Comparison of ENCODE assay signal across 18 cellular contexts in the genomic region with DNA sequence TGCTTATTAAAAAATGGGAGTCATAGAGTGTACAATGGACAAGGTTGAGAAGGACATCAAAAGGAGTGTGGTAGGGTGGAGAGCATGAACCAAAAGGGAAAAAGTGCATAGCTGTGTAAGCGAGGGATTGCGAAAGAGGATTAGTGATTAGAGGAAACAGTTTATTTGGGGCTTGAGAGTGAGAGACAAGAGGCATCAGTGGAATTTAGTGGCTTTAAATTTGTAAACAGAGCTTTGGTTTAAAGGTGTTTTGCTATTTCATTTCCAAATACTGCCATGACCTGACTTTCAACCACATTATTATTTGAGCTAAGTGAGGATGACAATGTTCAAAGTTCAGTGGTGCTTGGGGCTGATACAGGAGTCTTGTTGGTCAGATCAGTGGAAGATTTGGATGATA. TPM values are rescaled to one million over a fixed set of nuclear protein-coding genes. Genes with fewer than 3 reads are reported as not detected.
DNase-seq lines count a peak whose midpoint lies in the region; TF ChIP-seq lines count a peak whose summit lies in the region.
"Had no signal": no experiment of that assay in that cellular context is flagged by ENCODE, and none has a peak within 500 bp of the region (broad histone marks: within the 10 kb centered on the region; RNA-seq: fewer than 3 reads in every experiment).

No MANE protein-coding gene starts in this region.

- H3K9me3 ChIP-seq in GM23248 (ENCODE audit: low read depth) (no peaks in the 10 kb centered on the region), PC-9 (ENCODE audit: insufficient read depth, low read depth) (no peaks in the 10 kb centered on the region)
- H3K9me3 ChIP-seq: neutrophil, uterus had no signal

- TF ChIP-seq CTCF in PC-9 (conservative IDR thresholded peaks at IDR 0.05), result no peak

- H2AFZ ChIP-seq in GM23248 (no peak overlapping the region), PC-9 (no peak overlapping the region)

- H3K79me2 ChIP-seq in GM23248 (ENCODE audit: insufficient read depth) (no peaks in the 10 kb centered on the region), PC-9 (ENCODE audit: low read depth) (no peaks in the 10 kb centered on the region)

- H3K36me3 ChIP-seq in GM23248 (ENCODE audit: low read depth) (no peaks in the 10 kb centered on the region), PC-9 (ENCODE audit: low read depth) (no peaks in the 10 kb centered on the region)
- H3K36me3 ChIP-seq: neutrophil, uterus had no signal

- POLR2A ChIA-PET in PC-9 (lab: Charles Lee; ENCODE audit: unreplicated experiment), result no interaction called here

- no peaks in the 10 kb centered on the region for H4K20me1 ChIP-seq in GM23248 (ENCODE audit: insufficient read depth)
- H4K20me1 ChIP-seq in PC-9 (ENCODE audit: insufficient read depth), result no peaks in the 10 kb centered on the region

- H3K9me2 ChIP-seq in GM23248 (ENCODE audit: insufficient read depth) (no peaks in the 10 kb centered on the region), PC-9 (ENCODE audit: insufficient read depth) (no peaks in the 10 kb centered on the region)

- H3K9ac ChIP-seq in GM23248, result no peak overlapping the region

- H3K4me2 ChIP-seq in GM23248 (ENCODE audit: unreplicated experiment), result no peak overlapping the region
- no peak overlapping the region for H3K4me2 ChIP-seq in PC-9

- H3K27ac ChIP-seq in GM23248, result no peak overlapping the region
- H3K27ac ChIP-seq in PC-9, result no peak overlapping the region
- H3K27ac ChIP-seq: neutrophil, spleen, uterus, VCaP had no signal

- H3K4me3 ChIP-seq in GM23248 (no peak overlapping the region), PC-9 (no peak overlapping the region)
- H3K4me3 ChIP-seq: spleen, uterus had no signal

- intact Hi-C loops in PC-9 (cut with micrococcal nuclease; ENCODE audit: unreplicated experiment), result no loop called here

- H3F3A ChIP-seq in GM23248 (ENCODE audit: insufficient read depth) (peaks cover 17% of the 10 kb centered on the region), PC-9 (ENCODE audit: insufficient read depth, low read depth) (peaks cover 4% of the 10 kb centered on the region; the same call in 1 of the 2 replicates)

- peaks cover 17% of the 10 kb centered on the region for H3K4me1 ChIP-seq in GM23248 (ENCODE audit: insufficient read depth)
- H3K4me1 ChIP-seq in PC-9 (replicated peaks; ENCODE audit: insufficient read depth), result no peaks in the 10 kb centered on the region; the same call in 1 of the 2 replicates
- H3K4me1 ChIP-seq: spleen, uterus had no signal

- H3K27me3 ChIP-seq in GM23248 (replicated peaks; ENCODE audit: insufficient read depth) (no peaks in the 10 kb centered on the region), PC-9 (ENCODE audit: insufficient read depth, low read depth) (no peaks in the 10 kb centered on the region)
- H3K27me3 ChIP-seq: neutrophil, spleen, uterus had no signal

- 75 to 76% methylated on average over 2 of the region's 2 CpGs for WGBS in GM23248 (ENCODE audit: low coverage in 1 of 2, low lambda C conversion rate in 2 of 2, missing lambda C conversion rate in 2 of 2), 2 experiments

- DNase-seq in AG08396 (ENCODE audit: low spot score) (peak; percentile 18), GM23248 (peak; percentile 14), PC-9 (peak; percentile 4 to 72), iris pigment epithelial cell (ENCODE audit: low read depth) (peak; percentile 80), kidney glomerular epithelial cell (lab: John Stamatoyannopoulos, UW) (no peak), medulla oblongata (ENCODE audit: extremely low spot score) (no peak), ureter (ENCODE audit: low spot score) (no peak)
- no peak for DNase-seq in central memory CD4-positive, alpha-beta T cell
- DNase-seq: activated CD8-positive, alpha-beta memory T cell treated with anti-CD3 and anti-CD28 coated beads, Interleukin-2, amount 50 U/mL, for 48 hours; activated effector memory CD4-positive, alpha-beta T cell treated with anti-CD3 and anti-CD28 coated beads, Interleukin-2, amount 50 U/mL, for 16 hours; effector CD8-positive, alpha-beta T cell; left ventricle myocardium superior; MM.1S; NCI-H2029; spleen; uterus had no signal

- BruUV-seq in PC-9 (replicated peaks; lab: Mats Ljungman, UMichigan), result no TSS peak

- in situ Hi-C loops in GM23248 (cut with MboI), result no loop called here

- CTCF ChIA-PET in PC-9 (lab: Charles Lee), result no interaction called here

RNA-seq across cellular contexts. Expression of a gene that starts 53.4 kb away (rescaled TPM):
- total RNA-seq in GM23248 (2014; rRNA removed; shearing (Covaris generic)), result 40.6 and 49.0 TPM in 2 replicates
- 14.0 and 15.7 TPM in 2 replicates for polyA plus RNA-seq in GM23248 (2016; fragmentation: Nextera tagmentation; extraction: Ambion mirVana)
- total RNA-seq in PC-9 (2021), result 2.7 and 5.0 TPM in 2 replicates
- total RNA-seq in ureter, result 33.4 TPM

Comparison
In these comparisons a context has a peak if more than half of its experiments do, and no peak if none do; other contexts are left out.
1. DNase-seq: peak in AG08396 (single experiment), GM23248 (single experiment), PC-9 (2 of 2) and iris pigment epithelial cell (single experiment); none in kidney glomerular epithelial cell (single experiment), medulla oblongata (single experiment), ureter (single experiment) and central memory CD4-positive, alpha-beta T cell (single experiment).